ENCODE assay signal across 8 cellular contexts in the genomic region with DNA sequence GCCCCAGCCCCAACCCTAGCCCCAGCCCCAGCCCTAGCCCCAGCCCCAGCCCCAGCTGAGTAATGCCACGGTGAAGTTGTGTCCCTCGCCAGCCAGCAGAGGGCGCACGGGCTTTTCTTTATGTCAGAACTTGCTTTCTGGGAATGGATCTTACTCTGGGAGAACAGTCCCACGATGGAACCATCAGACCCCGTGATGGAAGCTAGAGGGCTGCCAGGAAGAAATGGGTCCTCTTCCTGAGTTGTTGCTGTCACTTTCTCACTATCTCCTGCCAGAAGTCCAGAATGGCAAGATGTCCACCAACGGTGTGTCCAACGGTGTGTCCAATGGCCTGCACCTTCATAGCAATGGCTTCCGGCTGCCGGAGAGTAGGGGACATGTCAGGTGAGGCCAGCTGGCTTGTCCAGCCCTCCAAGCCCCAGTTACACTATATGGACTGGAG. TPM values are rescaled to one million over a fixed set of nuclear protein-coding genes. Genes with fewer than 3 reads are reported as not detected.
A peak's percentile ranks its signal among the peaks of the same experiment; 100 is the strongest.
DNase-seq lines count a peak whose midpoint lies in the region; ATAC-seq, FAIRE-seq and TF ChIP-seq lines count a peak whose summit lies in the region.

No MANE protein-coding gene starts in this region.

- no peaks in the 10 kb centered on the region for H3K27me3 ChIP-seq in neural progenitor cell

- no peak overlapping the region for H3K4me3 ChIP-seq in neural progenitor cell

- H3K4me1 Mint-ChIP-seq in activated T-helper 17 cell treated with anti-CD3 and anti-CD28 coated beads, Interleukin-2, amount 50 U/mL, for 72 hours: no peaks in the 10 kb centered on the region
- peaks cover 26% of the 10 kb centered on the region for H3K4me1 Mint-ChIP-seq in neural progenitor cell
- peaks cover 6% of the 10 kb centered on the region for H3K4me1 Mint-ChIP-seq in stimulated activated naive CD8-positive, alpha-beta T cell treated with anti-CD3 and anti-CD28 coated beads, Interleukin-15, amount 100 ng/mL, for 72 hours

- no peak for FAIRE-seq in RCC 7860 (lab: Jason Lieb, UNC)

- H3K4me2 ChIP-seq in neural progenitor cell: no peak overlapping the region

- ATAC-seq in activated T-helper 17 cell treated with anti-CD3 and anti-CD28 coated beads, Interleukin-2, amount 50 U/mL, for 72 hours (replicated peaks): peak; percentile 67
- ATAC-seq in stimulated activated naive CD8-positive, alpha-beta T cell treated with anti-CD3 and anti-CD28 coated beads, Interleukin-15, amount 100 ng/mL, for 72 hours: peak; percentile 62
- ATAC-seq in HG03097 (IDR thresholded peaks at IDR 0.05; ENCODE audit: low FRiP score, unreplicated experiment): no peak

- peaks cover 26% of the 10 kb centered on the region for H3K4me1 ChIP-seq in neural progenitor cell

- H4K20me1 ChIP-seq in neural progenitor cell (ENCODE audit: low read depth): no peaks in the 10 kb centered on the region

- no peak overlapping the region for H3K27ac Mint-ChIP-seq in activated T-helper 17 cell treated with anti-CD3 and anti-CD28 coated beads, Interleukin-2, amount 50 U/mL, for 72 hours
- H3K27ac Mint-ChIP-seq in neural progenitor cell: no peak overlapping the region
- no peak overlapping the region for H3K27ac Mint-ChIP-seq in stimulated activated naive CD8-positive, alpha-beta T cell treated with anti-CD3 and anti-CD28 coated beads, Interleukin-15, amount 100 ng/mL, for 72 hours

- H3K9me3 ChIP-seq in neural progenitor cell (ENCODE audit: low read depth): no peaks in the 10 kb centered on the region

- no peak overlapping the region for H3K4me3 Mint-ChIP-seq in activated T-helper 17 cell treated with anti-CD3 and anti-CD28 coated beads, Interleukin-2, amount 50 U/mL, for 72 hours
- no peak overlapping the region for H3K4me3 Mint-ChIP-seq in neural progenitor cell
- no peak overlapping the region for H3K4me3 Mint-ChIP-seq in stimulated activated naive CD8-positive, alpha-beta T cell treated with anti-CD3 and anti-CD28 coated beads, Interleukin-15, amount 100 ng/mL, for 72 hours

- H2AFZ ChIP-seq in neural progenitor cell (replicated peaks): no peak overlapping the region

- no peaks in the 10 kb centered on the region for H3K27me3 Mint-ChIP-seq in activated T-helper 17 cell treated with anti-CD3 and anti-CD28 coated beads, Interleukin-2, amount 50 U/mL, for 72 hours
- H3K27me3 Mint-ChIP-seq in neural progenitor cell (ENCODE audit: insufficient read depth, low read depth): peaks cover 2% of the 10 kb centered on the region
- no peaks in the 10 kb centered on the region for H3K27me3 Mint-ChIP-seq in stimulated activated naive CD8-positive, alpha-beta T cell treated with anti-CD3 and anti-CD28 coated beads, Interleukin-15, amount 100 ng/mL, for 72 hours

- no peaks in the 10 kb centered on the region for H3K79me2 ChIP-seq in neural progenitor cell (ENCODE audit: low read depth)

- TF ChIP-seq CTCF in GM20000 (IDR thresholded peaks at IDR 0.05; ENCODE audit: extremely low read depth, missing control alignments) (peak; percentile 74), neural progenitor cell (IDR thresholded peaks at IDR 0.05) (peak; percentile 78)

- no peak overlapping the region for H3K27ac ChIP-seq in neural progenitor cell

- no peaks in the 10 kb centered on the region for H3K36me3 ChIP-seq in neural progenitor cell

- H3K9me3 Mint-ChIP-seq in activated T-helper 17 cell treated with anti-CD3 and anti-CD28 coated beads, Interleukin-2, amount 50 U/mL, for 72 hours: no peaks in the 10 kb centered on the region
- H3K9me3 Mint-ChIP-seq in neural progenitor cell: no peaks in the 10 kb centered on the region
- no peaks in the 10 kb centered on the region for H3K9me3 Mint-ChIP-seq in stimulated activated naive CD8-positive, alpha-beta T cell treated with anti-CD3 and anti-CD28 coated beads, Interleukin-15, amount 100 ng/mL, for 72 hours

- peaks cover 23% of the 10 kb centered on the region for H3F3A ChIP-seq in neural progenitor cell (ENCODE audit: low read depth)

- peaks cover 57% of the 10 kb centered on the region for H3K36me3 Mint-ChIP-seq in activated T-helper 17 cell treated with anti-CD3 and anti-CD28 coated beads, Interleukin-2, amount 50 U/mL, for 72 hours (ENCODE audit: low read depth)
- peaks cover 26% of the 10 kb centered on the region for H3K36me3 Mint-ChIP-seq in neural progenitor cell

- H3K9ac ChIP-seq in neural progenitor cell: no peak overlapping the region

- DNase-seq in AG08396 (ENCODE audit: low spot score): peak; percentile 80
- DNase-seq in GM20000 (ENCODE audit: low spot score): peak; percentile 75
- peak; percentile 17 for DNase-seq in RCC 7860 (ENCODE audit: low spot score)
- DNase-seq in fibroblast of the conjunctiva (ENCODE audit: low read depth): peak; percentile 32
- peak; percentile 79 for DNase-seq in neural progenitor cell (ENCODE audit: low spot score)
- peak; percentile 34 to 40 for DNase-seq in stimulated activated naive CD8-positive, alpha-beta T cell treated with anti-CD3 and anti-CD28 coated beads, Interleukin-15, amount 100 ng/mL, for 72 hours

RNA-seq across cellular contexts. Expression of gene TMEM222, which starts 25.2 kb away (rescaled TPM):
- total RNA-seq in activated T-helper 17 cell treated with anti-CD3 and anti-CD28 coated beads, Interleukin-2, amount 50 U/mL, for 72 hours: 10 to 100 TPM; 29.0 to 39.6 TPM
- 7.4 and 28.7 TPM in 2 replicates for total RNA-seq in neural progenitor cell (ENCODE audit: low replicate concordance)

RNA-seq across cellular contexts. Expression of gene SYTL1, which starts 45.0 kb away (rescaled TPM):
- total RNA-seq in activated T-helper 17 cell treated with anti-CD3 and anti-CD28 coated beads, Interleukin-2, amount 50 U/mL, for 72 hours: 10 to 100 TPM; 26.0 to 43.4 TPM
- total RNA-seq in neural progenitor cell (ENCODE audit: low replicate concordance): 5.7 and 7.9 TPM in 2 replicates

Comparison
In these comparisons a context has a peak if more than half of its experiments do, and no peak if none do; other contexts are left out.
1. DNase-seq: peak in every context shown above with its lines; median percentile 80 in AG08396; 79 in neural progenitor cell; 75 in GM20000; 37 in stimulated activated naive CD8-positive, alpha-beta T cell treated with anti-CD3 and anti-CD28 coated beads, Interleukin-15, amount 100 ng/mL, for 72 hours; 32 in fibroblast of the conjunctiva; 17 in RCC 7860.